1 cellular context compared by ENCODE assay signal in the genomic region with DNA sequence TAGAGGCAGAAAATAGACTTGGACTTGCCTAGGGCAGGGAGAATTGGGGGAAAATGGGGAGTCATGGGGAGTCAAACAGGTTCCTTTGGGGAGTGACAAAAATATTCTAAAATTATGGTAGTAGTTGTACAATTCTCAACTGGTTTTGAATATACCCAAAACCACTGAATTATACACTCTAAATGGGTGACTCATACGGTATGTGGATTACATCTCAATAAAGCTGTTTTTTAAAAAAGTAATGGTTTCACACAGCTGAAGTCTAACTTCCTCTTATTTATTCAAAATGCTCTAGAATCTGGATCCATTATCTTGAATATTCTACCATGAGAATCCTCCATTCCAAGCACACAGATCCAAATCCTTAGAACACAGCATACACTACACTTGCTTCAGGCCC.
TF ChIP-seq lines count a peak whose summit lies in the region.

No MANE protein-coding gene starts in this region.

TF ChIP-seq in SK-N-SH treated with all-trans-retinoic acid at 6 μM for 48 hours, 23 proteins besides CTCF, POLR2A, EP300 and RAD21 (continued from another document):
- TF ChIP-seq CSRNP3 (CRISPR knock-in tag; IDR thresholded peaks at IDR 0.05): no peak
- no peak for TF ChIP-seq OSR1 (CRISPR knock-in tag; IDR thresholded peaks at IDR 0.05)
- TF ChIP-seq, protein P1, sequence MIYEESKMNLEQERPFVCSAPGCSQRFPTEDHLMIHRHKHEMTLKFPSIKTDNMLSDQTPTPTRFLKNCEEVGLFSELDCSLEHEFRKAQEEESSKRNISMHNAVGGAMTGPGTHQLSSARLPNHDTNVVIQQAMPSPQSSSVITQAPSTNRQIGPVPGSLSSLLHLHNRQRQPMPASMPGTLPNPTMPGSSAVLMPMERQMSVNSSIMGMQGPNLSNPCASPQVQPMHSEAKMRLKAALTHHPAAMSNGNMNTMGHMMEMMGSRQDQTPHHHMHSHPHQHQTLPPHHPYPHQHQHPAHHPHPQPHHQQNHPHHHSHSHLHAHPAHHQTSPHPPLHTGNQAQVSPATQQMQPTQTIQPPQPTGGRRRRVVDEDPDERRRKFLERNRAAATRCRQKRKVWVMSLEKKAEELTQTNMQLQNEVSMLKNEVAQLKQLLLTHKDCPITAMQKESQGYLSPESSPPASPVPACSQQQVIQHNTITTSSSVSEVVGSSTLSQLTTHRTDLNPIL (CRISPR knock-in tag; IDR thresholded peaks at IDR 0.05; ENCODE audit: low read depth): no peak
